8 cellular contexts compared by ENCODE assay signal in the genomic region with DNA sequence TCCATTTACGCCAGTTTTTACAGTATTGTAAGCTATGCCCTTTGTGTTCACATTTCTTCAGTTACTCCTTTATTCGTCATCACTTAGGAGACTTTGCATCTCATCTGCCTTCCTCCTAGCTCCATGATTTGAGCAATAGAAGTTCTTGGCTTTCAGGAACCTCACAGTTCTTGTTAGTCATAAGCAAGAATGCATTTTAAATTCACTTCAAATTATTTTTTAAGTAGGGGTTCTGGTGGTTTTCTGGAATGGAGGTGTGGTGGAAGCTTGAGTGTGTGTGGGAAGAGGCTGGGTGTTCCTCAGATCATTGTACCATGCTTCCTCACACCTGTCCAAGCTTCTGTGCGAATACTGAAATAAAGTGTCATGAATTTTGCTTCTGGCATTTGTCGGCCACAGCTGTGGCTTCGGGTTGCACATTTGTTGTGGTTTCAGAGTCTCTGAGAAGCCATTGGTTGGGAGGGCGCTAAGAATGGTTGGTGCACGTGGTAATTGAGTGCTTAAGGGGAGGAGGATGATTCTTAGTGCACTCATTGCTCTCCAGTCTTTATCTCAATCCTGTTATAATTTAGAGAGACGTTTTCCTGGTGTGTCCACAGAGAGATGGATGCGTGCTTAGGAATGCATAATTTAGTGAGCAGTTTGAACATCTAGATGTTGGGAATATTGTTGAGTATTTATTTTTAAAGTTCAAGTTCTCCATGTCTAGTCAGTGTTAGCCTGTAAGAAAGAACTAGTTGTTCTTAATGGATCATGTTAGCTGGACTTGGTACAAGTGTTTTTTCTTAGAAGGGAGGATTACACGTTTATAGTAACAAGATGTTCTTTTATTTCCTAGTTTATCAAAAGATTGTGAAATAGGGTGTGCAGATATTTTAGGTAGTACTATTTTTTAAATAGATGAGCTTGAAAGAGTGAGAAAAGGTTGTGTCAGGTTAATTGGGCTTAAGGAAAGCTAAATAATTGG. TPM values are rescaled to one million over a fixed set of nuclear protein-coding genes. Genes with fewer than 3 reads are reported as not detected.
DNase-seq lines count a peak whose midpoint lies in the region; ATAC-seq lines count a peak whose summit lies in the region.

No MANE protein-coding gene starts in this region.

- no peaks in the 10 kb centered on the region for H3K9me3 Mint-ChIP-seq in activated naive CD8-positive, alpha-beta T cell treated with anti-CD3 and anti-CD28 coated beads for 36 hours

- H3K27ac Mint-ChIP-seq in activated naive CD8-positive, alpha-beta T cell treated with anti-CD3 and anti-CD28 coated beads for 36 hours: no peak overlapping the region

- intact Hi-C loops in left colon (cut with DNase I, micrococcal nuclease): no loop called here

- peak; percentile 69 for DNase-seq in NK-92 treated with Interleukin-12 subunit alpha and Interleukin-12 subunit beta, amount 100 ng/mL, for 24 hours (lab: John Stamatoyannopoulos, UW)
- no peak for DNase-seq in NK-92 (lab: John Stamatoyannopoulos, UW; ENCODE audit: unreplicated experiment)
- DNase-seq in NOMO-1 treated with dmso at 0.1 percent for 144 hours (lab: John Stamatoyannopoulos, UW; ENCODE audit: unreplicated experiment): peak; percentile 38
- DNase-seq in activated naive CD8-positive, alpha-beta T cell treated with anti-CD3 and anti-CD28 coated beads for 36 hours: peak; percentile 55
- peak; percentile 26 to 66 for DNase-seq in left colon
- DNase-seq in stimulated activated naive CD4-positive, alpha-beta T cell (lab: John Stamatoyannopoulos, UW): peak in 4 of 6 experiments; percentile 9 to 44 (median 25)
- DNase-seq in NCI-H345 (lab: John Stamatoyannopoulos, UW): no peak

- no peaks in the 10 kb centered on the region for H3K27me3 Mint-ChIP-seq in activated naive CD8-positive, alpha-beta T cell treated with anti-CD3 and anti-CD28 coated beads for 36 hours

- H3K4me1 Mint-ChIP-seq in activated naive CD8-positive, alpha-beta T cell treated with anti-CD3 and anti-CD28 coated beads for 36 hours: peaks cover 43% of the 10 kb centered on the region

- ATAC-seq in HG02870 (IDR thresholded peaks at IDR 0.05; ENCODE audit: unreplicated experiment): peak; percentile 88
- no peak for ATAC-seq in left colon

- no peak overlapping the region for H3K4me3 Mint-ChIP-seq in activated naive CD8-positive, alpha-beta T cell treated with anti-CD3 and anti-CD28 coated beads for 36 hours

- peaks cover 2% of the 10 kb centered on the region for H3K36me3 Mint-ChIP-seq in activated naive CD8-positive, alpha-beta T cell treated with anti-CD3 and anti-CD28 coated beads for 36 hours

RNA-seq across cellular contexts. Expression of a gene that starts 31.9 kb away (rescaled TPM):
- total RNA-seq in activated naive CD8-positive, alpha-beta T cell treated with anti-CD3 and anti-CD28 coated beads for 36 hours: 1 to 10 TPM; 7.0 to 8.0 TPM
- total RNA-seq in left colon: 10 to 100 TPM; 39.9 to 70.0 TPM

Comparison
In these comparisons a context has a peak if more than half of its experiments do, and no peak if none do; other contexts are left out.
1. DNase-seq: peak in NK-92 treated with Interleukin-12 subunit alpha and Interleukin-12 subunit beta, amount 100 ng/mL, for 24 hours (single experiment), NOMO-1 treated with dmso at 0.1 percent for 144 hours (single experiment), activated naive CD8-positive, alpha-beta T cell treated with anti-CD3 and anti-CD28 coated beads for 36 hours (single experiment), left colon (2 of 2) and stimulated activated naive CD4-positive, alpha-beta T cell (4 of 6); none in NK-92 (single experiment) and NCI-H345 (single experiment).
2. RNA of a gene that starts 31.9 kb away (total RNA-seq): 39.9 to 70.0 TPM in left colon; 7.0 to 8.0 TPM in activated naive CD8-positive, alpha-beta T cell treated with anti-CD3 and anti-CD28 coated beads for 36 hours; every median in the first group is over 4 times any median in the second.